ENCODE assay signal across 10 cellular contexts in the genomic region with DNA sequence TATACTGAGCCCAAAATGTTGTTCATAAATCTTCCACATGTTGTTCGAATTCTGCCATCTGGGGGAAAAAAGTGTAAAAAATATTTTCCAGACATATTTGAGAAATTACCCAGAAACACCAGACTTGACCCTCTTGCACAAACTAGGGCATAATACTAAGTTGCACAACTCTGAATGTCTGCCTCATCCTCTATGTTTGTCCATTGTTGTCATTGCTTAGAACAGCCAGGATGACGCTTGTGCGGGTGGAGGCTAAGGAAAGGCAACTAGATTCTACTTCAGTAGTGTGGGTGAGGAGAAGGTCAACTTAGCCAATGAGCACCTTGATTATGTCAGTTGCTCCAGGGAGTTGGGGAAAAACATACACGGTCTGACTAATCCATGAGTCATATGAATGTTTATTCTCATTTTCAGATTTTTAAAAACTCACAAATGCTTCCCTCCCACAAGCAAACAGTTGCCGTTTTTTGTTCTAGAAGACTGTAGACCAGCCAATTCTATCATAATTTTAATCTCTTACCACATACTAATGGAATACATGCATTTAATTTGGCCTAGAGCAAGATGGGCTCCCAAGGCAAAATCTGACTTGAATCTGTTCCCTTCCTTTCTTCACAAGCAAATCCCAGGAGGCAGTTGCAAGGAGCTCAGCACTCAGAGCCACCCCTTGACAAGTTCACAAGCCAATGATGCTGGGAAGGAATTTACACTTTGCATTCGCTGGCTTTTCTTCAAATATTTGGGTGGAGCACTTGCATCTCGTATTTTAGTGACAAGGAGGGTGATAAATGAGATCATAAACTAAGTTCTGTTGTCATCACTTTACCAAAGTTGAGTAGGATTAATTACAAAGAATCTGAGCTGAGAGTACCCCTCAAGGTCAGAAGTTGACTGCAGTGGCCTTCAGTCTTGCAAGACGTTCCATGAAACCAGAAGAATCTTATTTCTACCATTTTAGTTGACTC.
A peak's percentile ranks its signal among the peaks of the same experiment; 100 is the strongest.
DNase-seq lines count a peak whose midpoint lies in the region; ATAC-seq lines count a peak whose summit lies in the region.
"Had no signal": no experiment of that assay in that cellular context is flagged by ENCODE, and none has a peak within 500 bp of the region (broad histone marks: within the 10 kb centered on the region; RNA-seq: fewer than 3 reads in every experiment).

No MANE protein-coding gene starts in this region.

- H2BK15ac ChIP-seq in mesendoderm (replicated peaks; ENCODE audit: low read depth), result no peak overlapping the region

- H3K23ac ChIP-seq in mesendoderm (ENCODE audit: low read length), result no peak overlapping the region

- peak; percentile 91 for ATAC-seq in left ventricle myocardium superior

- H2BK120ac ChIP-seq in mesendoderm (ENCODE audit: low read depth, low read length), result no peak overlapping the region

- H3K9ac ChIP-seq in adipocyte (ENCODE audit: low read length), result peak overlapping the region; percentile 68
- peak overlapping the region in 1 of 5 donors; percentile 54 for H3K9ac ChIP-seq in subcutaneous abdominal adipose tissue (ENCODE audit: low read length in 5 of 5)
- H3K9ac ChIP-seq in Karpas-422 (ENCODE audit: low read length), result no peak overlapping the region
- H3K9ac ChIP-seq in mesendoderm (ENCODE audit: low read length), result no peak overlapping the region
- H3K9ac ChIP-seq: KMS-11 had no signal

- H4K20me1 ChIP-seq in Karpas-422 (ENCODE audit: insufficient read depth, low read depth, low read length), result no peaks in the 10 kb centered on the region

- no peaks in the 10 kb centered on the region for H3K79me1 ChIP-seq in mesendoderm (ENCODE audit: low read length)

- no peaks in the 10 kb centered on the region for H3K36me3 ChIP-seq in adipocyte (ENCODE audit: control insufficient read depth, insufficient read depth, low read length, severe bottlenecking)
- H3K36me3 ChIP-seq in subcutaneous abdominal adipose tissue (ENCODE audit: control insufficient read depth in 5 of 5, insufficient read depth in 5 of 5, low read length in 5 of 5), result no peaks in the 10 kb centered on the region
- no peaks in the 10 kb centered on the region for H3K36me3 ChIP-seq in Karpas-422 (ENCODE audit: insufficient read depth, low read length)
- no peaks in the 10 kb centered on the region for H3K36me3 ChIP-seq in mesendoderm (ENCODE audit: control insufficient read depth, insufficient read depth, low read length)

- no peak overlapping the region for H4K5ac ChIP-seq in mesendoderm (ENCODE audit: low read length)

- no peak overlapping the region for H2BK5ac ChIP-seq in mesendoderm (ENCODE audit: low read length)

- no peak overlapping the region for H4K8ac ChIP-seq in mesendoderm (ENCODE audit: low read depth, low read length)

- no peak overlapping the region for H3K4me2 ChIP-seq in Karpas-422 (ENCODE audit: low read depth, low read length, poor library complexity, severe bottlenecking)
- no peak overlapping the region for H3K4me2 ChIP-seq in mesendoderm (ENCODE audit: low read length)
- H3K4me2 ChIP-seq: KMS-11 had no signal

- intact Hi-C loops in left ventricle myocardium superior (cut with micrococcal nuclease), result no loop called here

- DNase-seq in SIG-M5 treated with dmso at 0.1 percent for 504 hours (lab: John Stamatoyannopoulos, UW; ENCODE audit: unreplicated experiment) (peak; percentile 68), SIG-M5 (lab: John Stamatoyannopoulos, UW) (no peak), adipocyte (ENCODE audit: low read depth) (peak; percentile 97), left ventricle myocardium superior (peak; percentile 25), Karpas-422 (no peak), mesendoderm (no peak)
- DNase-seq in activated CD8-positive, alpha-beta memory T cell treated with anti-CD3 and anti-CD28 coated beads, Interleukin-2, amount 50 U/mL, for 48 hours, result no peak
- DNase-seq: AML-193 had no signal

- H3K79me2 ChIP-seq in Karpas-422 (ENCODE audit: low read length) (no peaks in the 10 kb centered on the region), mesendoderm (ENCODE audit: control insufficient read depth, insufficient read depth, low read length) (no peaks in the 10 kb centered on the region)

- no peak overlapping the region for H3K4ac ChIP-seq in mesendoderm (ENCODE audit: low read depth, low read length)

- WGBS in mesendoderm (ENCODE audit: extremely low coverage, insufficient coverage, low lambda C conversion rate), result no CpG with 5 or more reads among the region's 8 CpGs

- H3K56ac ChIP-seq in mesendoderm (ENCODE audit: low read length), result no peak overlapping the region

- H3K4me1 ChIP-seq in adipocyte (ENCODE audit: control insufficient read depth, insufficient read depth, low read length) (peaks cover 46% of the 10 kb centered on the region), subcutaneous abdominal adipose tissue (ENCODE audit: control insufficient read depth in 5 of 5, insufficient read depth in 5 of 5, low read length in 5 of 5) (peaks cover 5 to 25% (median 7%) of the 10 kb centered on the region in 5 donors), Karpas-422 (ENCODE audit: low read length) (no peaks in the 10 kb centered on the region), mesendoderm (ENCODE audit: control insufficient read depth, low read depth, low read length) (no peaks in the 10 kb centered on the region)

- no peaks in the 10 kb centered on the region for H3K27me3 ChIP-seq in adipocyte (replicated peaks; ENCODE audit: control insufficient read depth, insufficient read depth, low read length)
- H3K27me3 ChIP-seq in subcutaneous abdominal adipose tissue (ENCODE audit: control insufficient read depth in 5 of 5, insufficient read depth in 4 of 5, low read length in 5 of 5), result no peaks in the 10 kb centered on the region
- H3K27me3 ChIP-seq in Karpas-422 (ENCODE audit: low read length), result peaks cover 2% of the 10 kb centered on the region; the same call in 1 of the 2 replicates
- H3K27me3 ChIP-seq in mesendoderm (ENCODE audit: insufficient read depth, low read length, poor library complexity), result no peaks in the 10 kb centered on the region

- no peaks in the 10 kb centered on the region for H3K9me3 ChIP-seq in adipocyte (ENCODE audit: control insufficient read depth, low read length)
- no peaks in the 10 kb centered on the region for H3K9me3 ChIP-seq in subcutaneous abdominal adipose tissue (ENCODE audit: control insufficient read depth in 5 of 5, low read length in 5 of 5)
- H3K9me3 ChIP-seq in Karpas-422 (ENCODE audit: low read length), result no peaks in the 10 kb centered on the region

- H3K27ac ChIP-seq in subcutaneous abdominal adipose tissue (ENCODE audit: low read depth, low read length) (peak overlapping the region; percentile 85), Karpas-422 (ENCODE audit: low read length) (no peak overlapping the region), mesendoderm (ENCODE audit: low read depth, low read length) (no peak overlapping the region)
- H3K27ac ChIP-seq: KMS-11 had no signal

- H3K4me3 ChIP-seq in adipocyte (ENCODE audit: low read length), result peak overlapping the region; percentile 55
- no peak overlapping the region for H3K4me3 ChIP-seq in subcutaneous abdominal adipose tissue (ENCODE audit: low read depth in 1 of 5, low read length in 5 of 5)
- H3K4me3 ChIP-seq in Karpas-422 (ENCODE audit: low read length), result no peak overlapping the region
- no peak overlapping the region for H3K4me3 ChIP-seq in mesendoderm (ENCODE audit: low read length)

- H2AFZ ChIP-seq in Karpas-422 (ENCODE audit: low read length), result no peak overlapping the region

- H2AK5ac ChIP-seq in mesendoderm (ENCODE audit: low read length), result no peak overlapping the region

- H3K9me2 ChIP-seq in Karpas-422 (replicated peaks; ENCODE audit: insufficient read depth, low read length), result no peaks in the 10 kb centered on the region

- H3K18ac ChIP-seq in mesendoderm (ENCODE audit: low read length), result no peak overlapping the region

Comparison
In these comparisons a context has a peak if more than half of its experiments do, and no peak if none do; other contexts are left out.
1. DNase-seq: peak in SIG-M5 treated with dmso at 0.1 percent for 504 hours (single experiment), adipocyte (single experiment) and left ventricle myocardium superior (single experiment); none in SIG-M5 (single experiment), Karpas-422 (single experiment), mesendoderm (single experiment) and activated CD8-positive, alpha-beta memory T cell treated with anti-CD3 and anti-CD28 coated beads, Interleukin-2, amount 50 U/mL, for 48 hours (single experiment).